Comparison of ENCODE assay signal across 1 cellular context in the genomic region with DNA sequence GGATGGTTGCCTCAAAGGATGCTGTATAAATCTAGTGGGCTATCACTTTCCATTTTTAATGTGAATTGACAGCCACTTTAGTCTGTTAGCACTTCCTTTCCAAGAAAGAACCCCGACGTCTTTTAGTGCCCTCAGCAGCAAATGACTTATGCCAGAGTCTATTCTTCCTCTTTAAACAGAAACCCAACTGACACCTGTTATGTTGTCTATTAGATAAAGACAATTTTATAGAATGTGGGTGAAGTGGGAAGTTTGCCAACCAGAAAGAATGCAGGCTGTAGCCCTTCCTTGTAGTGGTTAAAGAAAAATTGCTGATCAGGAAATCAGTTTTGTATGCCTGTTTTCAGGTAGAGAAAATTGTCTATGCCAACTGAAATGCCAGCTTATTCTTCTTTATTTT.
TF ChIP-seq lines count a peak whose summit lies in the region.

No MANE protein-coding gene starts in this region.

TF ChIP-seq in GM12878, 131 proteins besides CTCF, POLR2A, EP300 and RAD21 (continued from another document):
- TF ChIP-seq, protein P1, sequence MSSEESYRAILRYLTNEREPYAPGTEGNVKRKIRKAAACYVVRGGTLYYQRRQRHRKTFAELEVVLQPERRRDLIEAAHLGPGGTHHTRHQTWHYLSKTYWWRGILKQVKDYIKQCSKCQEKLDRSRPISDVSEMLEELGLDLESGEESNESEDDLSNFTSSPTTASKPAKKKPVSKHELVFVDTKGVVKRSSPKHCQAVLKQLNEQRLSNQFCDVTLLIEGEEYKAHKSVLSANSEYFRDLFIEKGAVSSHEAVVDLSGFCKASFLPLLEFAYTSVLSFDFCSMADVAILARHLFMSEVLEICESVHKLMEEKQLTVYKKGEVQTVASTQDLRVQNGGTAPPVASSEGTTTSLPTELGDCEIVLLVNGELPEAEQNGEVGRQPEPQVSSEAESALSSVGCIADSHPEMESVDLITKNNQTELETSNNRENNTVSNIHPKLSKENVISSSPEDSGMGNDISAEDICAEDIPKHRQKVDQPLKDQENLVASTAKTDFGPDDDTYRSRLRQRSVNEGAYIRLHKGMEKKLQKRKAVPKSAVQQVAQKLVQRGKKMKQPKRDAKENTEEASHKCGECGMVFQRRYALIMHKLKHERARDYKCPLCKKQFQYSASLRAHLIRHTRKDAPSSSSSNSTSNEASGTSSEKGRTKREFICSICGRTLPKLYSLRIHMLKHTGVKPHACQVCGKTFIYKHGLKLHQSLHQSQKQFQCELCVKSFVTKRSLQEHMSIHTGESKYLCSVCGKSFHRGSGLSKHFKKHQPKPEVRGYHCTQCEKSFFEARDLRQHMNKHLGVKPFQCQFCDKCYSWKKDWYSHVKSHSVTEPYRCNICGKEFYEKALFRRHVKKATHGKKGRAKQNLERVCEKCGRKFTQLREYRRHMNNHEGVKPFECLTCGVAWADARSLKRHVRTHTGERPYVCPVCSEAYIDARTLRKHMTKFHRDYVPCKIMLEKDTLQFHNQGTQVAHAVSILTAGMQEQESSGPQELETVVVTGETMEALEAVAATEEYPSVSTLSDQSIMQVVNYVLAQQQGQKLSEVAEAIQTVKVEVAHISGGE (CRISPR knock-in tag; IDR thresholded peaks at IDR 0.05) = no peak
- TF ChIP-seq CBX3 (IDR thresholded peaks at IDR 0.05; ENCODE audit: borderline replicate concordance, low read depth) (no peak), SMAD5 (IDR thresholded peaks at IDR 0.05; ENCODE audit: low read depth) (no peak), KLF5 (IDR thresholded peaks at IDR 0.05; ENCODE audit: partially characterized antibody) (no peak), NFYA (IDR thresholded peaks at IDR 0.05; ENCODE audit: borderline replicate concordance, low read depth, low read length) (no peak), HCFC1 (IDR thresholded peaks at IDR 0.05; ENCODE audit: low read length) (no peak)
- TF ChIP-seq, protein P2, sequence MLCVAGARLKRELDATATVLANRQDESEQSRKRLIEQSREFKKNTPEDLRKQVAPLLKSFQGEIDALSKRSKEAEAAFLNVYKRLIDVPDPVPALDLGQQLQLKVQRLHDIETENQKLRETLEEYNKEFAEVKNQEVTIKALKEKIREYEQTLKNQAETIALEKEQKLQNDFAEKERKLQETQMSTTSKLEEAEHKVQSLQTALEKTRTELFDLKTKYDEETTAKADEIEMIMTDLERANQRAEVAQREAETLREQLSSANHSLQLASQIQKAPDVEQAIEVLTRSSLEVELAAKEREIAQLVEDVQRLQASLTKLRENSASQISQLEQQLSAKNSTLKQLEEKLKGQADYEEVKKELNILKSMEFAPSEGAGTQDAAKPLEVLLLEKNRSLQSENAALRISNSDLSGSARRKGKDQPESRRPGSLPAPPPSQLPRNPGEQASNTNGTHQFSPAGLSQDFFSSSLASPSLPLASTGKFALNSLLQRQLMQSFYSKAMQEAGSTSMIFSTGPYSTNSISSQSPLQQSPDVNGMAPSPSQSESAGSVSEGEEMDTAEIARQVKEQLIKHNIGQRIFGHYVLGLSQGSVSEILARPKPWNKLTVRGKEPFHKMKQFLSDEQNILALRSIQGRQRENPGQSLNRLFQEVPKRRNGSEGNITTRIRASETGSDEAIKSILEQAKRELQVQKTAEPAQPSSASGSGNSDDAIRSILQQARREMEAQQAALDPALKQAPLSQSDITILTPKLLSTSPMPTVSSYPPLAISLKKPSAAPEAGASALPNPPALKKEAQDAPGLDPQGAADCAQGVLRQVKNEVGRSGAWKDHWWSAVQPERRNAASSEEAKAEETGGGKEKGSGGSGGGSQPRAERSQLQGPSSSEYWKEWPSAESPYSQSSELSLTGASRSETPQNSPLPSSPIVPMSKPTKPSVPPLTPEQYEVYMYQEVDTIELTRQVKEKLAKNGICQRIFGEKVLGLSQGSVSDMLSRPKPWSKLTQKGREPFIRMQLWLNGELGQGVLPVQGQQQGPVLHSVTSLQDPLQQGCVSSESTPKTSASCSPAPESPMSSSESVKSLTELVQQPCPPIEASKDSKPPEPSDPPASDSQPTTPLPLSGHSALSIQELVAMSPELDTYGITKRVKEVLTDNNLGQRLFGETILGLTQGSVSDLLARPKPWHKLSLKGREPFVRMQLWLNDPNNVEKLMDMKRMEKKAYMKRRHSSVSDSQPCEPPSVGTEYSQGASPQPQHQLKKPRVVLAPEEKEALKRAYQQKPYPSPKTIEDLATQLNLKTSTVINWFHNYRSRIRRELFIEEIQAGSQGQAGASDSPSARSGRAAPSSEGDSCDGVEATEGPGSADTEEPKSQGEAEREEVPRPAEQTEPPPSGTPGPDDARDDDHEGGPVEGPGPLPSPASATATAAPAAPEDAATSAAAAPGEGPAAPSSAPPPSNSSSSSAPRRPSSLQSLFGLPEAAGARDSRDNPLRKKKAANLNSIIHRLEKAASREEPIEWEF (IDR thresholded peaks at IDR 0.05; ENCODE audit: insufficient replicate concordance, low read depth, low read length) = no peak
